16 cellular contexts compared by ENCODE assay signal in the genomic region with DNA sequence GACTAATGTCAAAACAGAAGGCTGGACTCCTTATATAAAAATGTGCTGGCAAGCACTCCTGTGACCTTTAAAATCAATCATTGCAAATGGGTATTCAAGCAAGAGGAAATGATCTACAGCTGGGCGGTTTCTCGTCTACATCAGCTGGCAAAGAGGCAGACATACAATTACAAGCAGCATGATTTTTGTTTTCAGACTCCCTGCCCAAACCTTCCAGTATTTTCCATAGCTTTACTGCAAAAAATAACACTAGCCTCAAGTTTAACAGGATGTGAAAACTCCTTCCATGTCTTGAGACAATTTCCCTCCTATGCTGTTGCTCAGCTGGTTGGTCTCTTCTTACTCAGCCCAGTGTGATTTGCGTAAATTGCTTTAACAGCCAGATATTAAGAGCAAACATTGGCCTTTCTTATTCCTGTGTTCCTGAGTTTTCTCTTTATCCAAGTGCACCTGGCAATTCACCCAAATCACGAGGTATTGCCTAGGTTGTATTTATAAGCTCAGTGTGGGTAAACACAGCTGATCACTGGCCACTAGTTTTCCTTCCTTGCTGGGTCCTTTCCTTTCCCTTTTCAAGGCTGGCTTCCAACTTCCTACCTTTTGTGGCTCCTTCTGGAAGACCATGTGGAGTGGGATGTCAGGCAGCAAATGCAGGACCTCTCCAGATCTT.
A peak's percentile ranks its signal among the peaks of the same experiment; 100 is the strongest.
DNase-seq lines count a peak whose midpoint lies in the region; ATAC-seq, FAIRE-seq and TF ChIP-seq lines count a peak whose summit lies in the region.
"Had no signal": no experiment of that assay in that cellular context is flagged by ENCODE, and none has a peak within 500 bp of the region (broad histone marks: within the 10 kb centered on the region; RNA-seq: fewer than 3 reads in every experiment).

No MANE protein-coding gene starts in this region.

- no peaks in the 10 kb centered on the region for H3K27me3 ChIP-seq in H1 (replicated peaks in 1 of 4; ENCODE audit: control insufficient read depth in 3 of 4, extremely low read depth in 1 of 4, insufficient read depth in 3 of 4, low read length in 3 of 4)
- H3K27me3 ChIP-seq in CD4-positive, alpha-beta T cell (ENCODE audit: control insufficient read depth, insufficient read depth, low read length) = no peaks in the 10 kb centered on the region
- H3K27me3 ChIP-seq: sigmoid colon had no signal

- no peak overlapping the region for H2AK5ac ChIP-seq in H1 (ENCODE audit: low read depth, low read length)

- H3K9me3 Mint-ChIP-seq in CD4-positive, alpha-beta T cell = no peaks in the 10 kb centered on the region
- no peaks in the 10 kb centered on the region for H3K9me3 Mint-ChIP-seq in activated naive CD8-positive, alpha-beta T cell treated with anti-CD3 and anti-CD28 coated beads, Interleukin-2, amount 50 U/mL, for 24 hours
- H3K9me3 Mint-ChIP-seq: activated naive CD4-positive, alpha-beta T cell treated with anti-CD3 and anti-CD28 coated beads, Interleukin-2, amount 50 U/mL, for 24 hours; naive thymus-derived CD4-positive, alpha-beta T cell; stimulated activated naive CD8-positive, alpha-beta T cell treated with anti-CD3 and anti-CD28 coated beads, Interleukin-15, Interleukin-2, amounts not matched to agents 100 ng/mL and 50 ng/mL, for 24 hours had no signal

- POLR2A ChIA-PET in H1 (lab: Charles Lee; ENCODE audit: partially characterized antibody) = interaction anchor here (0.6 to 1.2 kb wide), 2 partner anchors 17 to 225 kb away, joined by 3 read pairs; no protein-coding TSS in a partner anchor
- POLR2A ChIA-PET in CD4-positive, alpha-beta T cell (lab: Charles Lee) = no interaction called here

- H3K36me3 Mint-ChIP-seq in CD4-positive, alpha-beta T cell (ENCODE audit: low read depth) = no peaks in the 10 kb centered on the region
- no peaks in the 10 kb centered on the region for H3K36me3 Mint-ChIP-seq in activated naive CD8-positive, alpha-beta T cell treated with anti-CD3 and anti-CD28 coated beads, Interleukin-2, amount 50 U/mL, for 24 hours (ENCODE audit: low read depth)
- H3K36me3 Mint-ChIP-seq: activated naive CD4-positive, alpha-beta T cell treated with anti-CD3 and anti-CD28 coated beads, Interleukin-2, amount 50 U/mL, for 24 hours; naive thymus-derived CD4-positive, alpha-beta T cell had no signal

- no peak overlapping the region for H3K23ac ChIP-seq in H1 (ENCODE audit: insufficient read length)

- TF ChIP-seq RAD21 in H1 (IDR thresholded peaks at IDR 0.05 in 1 of 2, conservative IDR thresholded peaks at IDR 0.05 in 1 of 2; ENCODE audit: low read depth in 2 of 2, low read length in 2 of 2) = no peak

- H4K5ac ChIP-seq in H1 (ENCODE audit: insufficient read length, low read depth, low read length) = no peak overlapping the region

- no peaks in the 10 kb centered on the region for H3K9me3 ChIP-seq in H1 (ENCODE audit: insufficient read depth in 2 of 2, low read depth in 1 of 2, low read length in 1 of 2)
- H3K9me3 ChIP-seq in CD4-positive, alpha-beta T cell (ENCODE audit: control insufficient read depth, low read length) = no peaks in the 10 kb centered on the region
- H3K9me3 ChIP-seq: sigmoid colon had no signal

- H3K79me1 ChIP-seq in H1 (ENCODE audit: low read depth, low read length) = no peaks in the 10 kb centered on the region; the same call in 1 of the 2 replicates

- in situ Hi-C loops in GM13976 (cut with MboI; ENCODE audit: low sequenced_read_pairs, unreplicated experiment) = loop anchor here (10.0 kb wide), 1 partner anchor 214 kb away; no protein-coding TSS in a partner anchor

- ATAC-seq in GM18909 (IDR thresholded peaks at IDR 0.05; ENCODE audit: poor library complexity, unreplicated experiment) = peak; percentile 46
- no peak for ATAC-seq in CD4-positive, alpha-beta T cell (ENCODE audit: poor library complexity)
- ATAC-seq in activated naive CD8-positive, alpha-beta T cell treated with anti-CD3 and anti-CD28 coated beads, Interleukin-2, amount 50 U/mL, for 24 hours = no peak
- ATAC-seq: naive thymus-derived CD4-positive, alpha-beta T cell had no signal

- H3K23me2 ChIP-seq in H1 (ENCODE audit: low read depth, low read length) = no peaks in the 10 kb centered on the region

- H3K36me3 ChIP-seq in H1 (ENCODE audit: control insufficient read depth in 2 of 4, insufficient read depth in 4 of 4, low read length in 3 of 4) = no peaks in the 10 kb centered on the region
- H3K36me3 ChIP-seq: sigmoid colon had no signal

- intact Hi-C loops in CD4-positive, alpha-beta T cell (cut with DNase I, micrococcal nuclease) = no loop called here

- no peak overlapping the region for H3K27ac ChIP-seq in H1 (ENCODE audit: low read depth, low read length)
- H3K27ac ChIP-seq in CD4-positive, alpha-beta T cell (ENCODE audit: low read depth, low read length) = no peak overlapping the region

- H2BK5ac ChIP-seq in H1 (ENCODE audit: low read depth, low read length) = no peak overlapping the region

- no peak overlapping the region for H3K9ac ChIP-seq in H1 (replicated peaks in 1 of 4; ENCODE audit: extremely low read depth in 1 of 4, low read depth in 3 of 4, low read length in 3 of 4)

- no peak for TF ChIP-seq POLR2A in H1 (IDR thresholded peaks at IDR 0.05; ENCODE audit: control extremely low read depth in 1 of 2, low read depth in 2 of 2, low read length in 2 of 2)

- no peak for TF ChIP-seq EP300 in H1 (IDR thresholded peaks at IDR 0.05; ENCODE audit: borderline replicate concordance in 1 of 2, low read depth in 2 of 2, low read length in 2 of 2)

- no peak overlapping the region for H2BK15ac ChIP-seq in H1 (ENCODE audit: low read length)

- DNase-seq in NCI-H1930 (lab: John Stamatoyannopoulos, UW) = peak; percentile 23 to 40
- DNase-seq in H1 (ENCODE audit: low read depth in 1 of 2, low spot score in 2 of 2) = no peak
- peak; percentile 36 for DNase-seq in pulmonary artery endothelial cell (ENCODE audit: low read depth, low spot score)
- DNase-seq in CD4-positive, alpha-beta T cell = no peak
- DNase-seq in GM13976 (ENCODE audit: low spot score) = no peak
- DNase-seq in activated naive CD8-positive, alpha-beta T cell treated with anti-CD3 and anti-CD28 coated beads, Interleukin-2, amount 50 U/mL, for 24 hours = no peak
- no peak for DNase-seq in HUDEP-2 (lab: John Stamatoyannopoulos, UW; ENCODE audit: unreplicated experiment in 76 of 76)
- DNase-seq: caudate nucleus; glutamatergic neuron; naive thymus-derived CD4-positive, alpha-beta T cell; NCI-H1694 treated with DMSO at 0.1 percent for 48 hours; sigmoid colon had no signal

- no peak overlapping the region for H4K8ac ChIP-seq in H1 (ENCODE audit: extremely low read depth, insufficient read depth, low read length)

- CTCF ChIA-PET in H1 (lab: Charles Lee; ENCODE audit: partially characterized antibody) = interaction anchor here (0.6 to 7.6 kb wide), 6 partner anchors 9 to 1629 kb away, joined by 3 to 74 read pairs (median 8); no protein-coding TSS in a partner anchor
- CTCF ChIA-PET in CD4-positive, alpha-beta T cell (lab: Charles Lee) = interaction anchor here (0.9 to 4.6 kb wide), 2 partner anchors 9 kb away, joined by 3 to 33 read pairs; no protein-coding TSS in a partner anchor

- no peak overlapping the region for H2BK12ac ChIP-seq in H1 (ENCODE audit: low read depth, low read length)

- TF ChIP-seq CTCF in H1 (IDR thresholded peaks at IDR 0.05; ENCODE audit: control extremely low read depth in 1 of 3, insufficient read depth in 1 of 3, low read depth in 1 of 3, low read length in 3 of 3) = no peak
- TF ChIP-seq CTCF in CD4-positive, alpha-beta T cell (IDR thresholded peaks at IDR 0.05) = no peak
- no peak for TF ChIP-seq CTCF in GM13976 (IDR thresholded peaks at IDR 0.05; ENCODE audit: borderline replicate concordance, control extremely low read depth, extremely low read depth, insufficient read depth, missing control alignments)

- no peak overlapping the region for H3K4ac ChIP-seq in H1 (replicated peaks; ENCODE audit: insufficient read length, low read depth, low read length)

- no peak overlapping the region for H3K4me3 Mint-ChIP-seq in CD4-positive, alpha-beta T cell
- no peak overlapping the region for H3K4me3 Mint-ChIP-seq in activated naive CD8-positive, alpha-beta T cell treated with anti-CD3 and anti-CD28 coated beads, Interleukin-2, amount 50 U/mL, for 24 hours
- H3K4me3 Mint-ChIP-seq: activated naive CD4-positive, alpha-beta T cell treated with anti-CD3 and anti-CD28 coated beads, Interleukin-2, amount 50 U/mL, for 24 hours; naive thymus-derived CD4-positive, alpha-beta T cell; stimulated activated naive CD8-positive, alpha-beta T cell treated with anti-CD3 and anti-CD28 coated beads, Interleukin-15, Interleukin-2, amounts not matched to agents 100 ng/mL and 50 ng/mL, for 24 hours had no signal

- no peak overlapping the region for H3K4me2 ChIP-seq in H1 (ENCODE audit: insufficient read depth in 1 of 2, low read depth in 2 of 2, low read length in 2 of 2)

- FAIRE-seq in H1 (lab: Jason Lieb, UNC) = no peak
- FAIRE-seq: endometrium had no signal

- no peak overlapping the region for H3K18ac ChIP-seq in H1 (ENCODE audit: extremely low read depth, low read length)

- no peak overlapping the region for H3K56ac ChIP-seq in H1 (replicated peaks; ENCODE audit: insufficient read length, low read depth, low read length)

- no peak overlapping the region for H3K27ac Mint-ChIP-seq in CD4-positive, alpha-beta T cell
- H3K27ac Mint-ChIP-seq in activated naive CD8-positive, alpha-beta T cell treated with anti-CD3 and anti-CD28 coated beads, Interleukin-2, amount 50 U/mL, for 24 hours = no peak overlapping the region
- H3K27ac Mint-ChIP-seq: activated naive CD4-positive, alpha-beta T cell treated with anti-CD3 and anti-CD28 coated beads, Interleukin-2, amount 50 U/mL, for 24 hours; naive thymus-derived CD4-positive, alpha-beta T cell; stimulated activated naive CD8-positive, alpha-beta T cell treated with anti-CD3 and anti-CD28 coated beads, Interleukin-15, Interleukin-2, amounts not matched to agents 100 ng/mL and 50 ng/mL, for 24 hours had no signal

- H4K91ac ChIP-seq in H1 (replicated peaks; ENCODE audit: insufficient read length, low read length) = no peak overlapping the region

- no peaks in the 10 kb centered on the region for H3K79me2 ChIP-seq in H1 (ENCODE audit: control insufficient read depth in 1 of 2, insufficient read depth in 2 of 2, low read length in 2 of 2)

- H3K14ac ChIP-seq in H1 (ENCODE audit: insufficient read length) = no peak overlapping the region

- no peaks in the 10 kb centered on the region for H3K4me1 Mint-ChIP-seq in CD4-positive, alpha-beta T cell (ENCODE audit: low read depth)
- H3K4me1 Mint-ChIP-seq in activated naive CD8-positive, alpha-beta T cell treated with anti-CD3 and anti-CD28 coated beads, Interleukin-2, amount 50 U/mL, for 24 hours = no peaks in the 10 kb centered on the region
- H3K4me1 Mint-ChIP-seq: activated naive CD4-positive, alpha-beta T cell treated with anti-CD3 and anti-CD28 coated beads, Interleukin-2, amount 50 U/mL, for 24 hours; naive thymus-derived CD4-positive, alpha-beta T cell had no signal

- H3K27me3 Mint-ChIP-seq in CD4-positive, alpha-beta T cell = peaks cover 19% of the 10 kb centered on the region
- H3K27me3 Mint-ChIP-seq in activated naive CD8-positive, alpha-beta T cell treated with anti-CD3 and anti-CD28 coated beads, Interleukin-2, amount 50 U/mL, for 24 hours = peaks cover 11% of the 10 kb centered on the region

- H2BK20ac ChIP-seq in H1 (ENCODE audit: low read length) = no peak overlapping the region

- no peaks in the 10 kb centered on the region for H4K20me1 ChIP-seq in H1 (replicated peaks in 1 of 2; ENCODE audit: control insufficient read depth in 1 of 2, insufficient read depth in 2 of 2, low read length in 2 of 2)

- WGBS in H1 (ENCODE audit: extremely low coverage in 1 of 2, insufficient coverage in 1 of 2, insufficient read length in 1 of 2, insufficient replicate concordance in 2 of 2, low coverage in 1 of 2, low lambda C conversion rate in 2 of 2, missing lambda C conversion rate in 1 of 2), 2 experiments = 81% methylated on average over 4 of the region's 4 CpGs; no CpG with 5 or more reads in 1 of the 2 experiments

- no peak overlapping the region for H2BK120ac ChIP-seq in H1 (replicated peaks; ENCODE audit: low read depth, low read length)

- H3K4me1 ChIP-seq in H1 (replicated peaks in 1 of 4; ENCODE audit: control insufficient read depth in 3 of 4, insufficient read depth in 4 of 4, low read length in 3 of 4) = no peaks in the 10 kb centered on the region
- H3K4me1 ChIP-seq: sigmoid colon had no signal

- H3K4me3 ChIP-seq in H1 (ENCODE audit: extremely low read depth in 1 of 4, insufficient read depth in 2 of 4, low read depth in 3 of 4, low read length in 4 of 4) = no peak overlapping the region
- H3K4me3 ChIP-seq: sigmoid colon had no signal

- 0 out of 2 replicates have a peak overlapping the region, but pooled peaks have one; percentile 26 for H2AFZ ChIP-seq in H1 (ENCODE audit: low read length)

Comparison
In these comparisons a context has a peak if more than half of its experiments do, and no peak if none do; other contexts are left out.
1. DNase-seq: peak in NCI-H1930 (2 of 2) and pulmonary artery endothelial cell (single experiment); none in H1 (0 of 2), CD4-positive, alpha-beta T cell (0 of 10), GM13976 (single experiment), activated naive CD8-positive, alpha-beta T cell treated with anti-CD3 and anti-CD28 coated beads, Interleukin-2, amount 50 U/mL, for 24 hours (single experiment) and HUDEP-2 (0 of 76).